In genomic region chr3:108603689-108604088, GRCh38 we compare ENCODE assay signal across 10 cellular contexts. TPM values are rescaled to one million over a fixed set of nuclear protein-coding genes. Genes with fewer than 3 reads are reported as not detected.
DNase-seq lines count a peak whose midpoint lies in the region; ATAC-seq and TF ChIP-seq lines count a peak whose summit lies in the region.
"Had no signal": no experiment of that assay in that cellular context is flagged by ENCODE, and none has a peak within 500 bp of the region (broad histone marks: within the 10 kb centered on the region; RNA-seq: fewer than 3 reads in every experiment).

No MANE protein-coding gene starts in this region.

- H2AFZ ChIP-seq in fibroblast of lung (ENCODE audit: low read length): peak overlapping the region; percentile 60

- no peaks in the 10 kb centered on the region for H3K27me3 Mint-ChIP-seq in activated T-cell treated with anti-CD3 and anti-CD28 coated beads, Interleukin-2, amount 50 U/mL, for 72 hours (ENCODE audit: low read depth)
- H3K27me3 Mint-ChIP-seq in T-helper 2 cell treated with Interferon-gamma antibody and Interleukin-4, amounts not matched to agents 5 μg/mL and 100 μg/mL, for 36 hours (ENCODE audit: low read depth): no peaks in the 10 kb centered on the region
- H3K27me3 Mint-ChIP-seq in stimulated activated naive CD8-positive, alpha-beta T cell treated with anti-CD3 and anti-CD28 coated beads, Interleukin-15, amount 100 ng/mL, for 72 hours: no peaks in the 10 kb centered on the region

- no peaks in the 10 kb centered on the region for H4K20me1 ChIP-seq in fibroblast of lung (ENCODE audit: control insufficient read depth, extremely low read depth, insufficient read depth, low read length)

- H3K9me3 Mint-ChIP-seq in activated T-cell treated with anti-CD3 and anti-CD28 coated beads, Interleukin-2, amount 50 U/mL, for 72 hours: no peaks in the 10 kb centered on the region
- peaks cover 7% of the 10 kb centered on the region for H3K9me3 Mint-ChIP-seq in T-helper 2 cell treated with Interferon-gamma antibody and Interleukin-4, amounts not matched to agents 5 μg/mL and 100 μg/mL, for 36 hours
- H3K9me3 Mint-ChIP-seq in stimulated activated naive CD8-positive, alpha-beta T cell treated with anti-CD3 and anti-CD28 coated beads, Interleukin-15, amount 100 ng/mL, for 72 hours: peaks cover 0 to 5% of the 10 kb centered on the region in 2 donors

- no peak for DNase-seq in activated T-cell treated with anti-CD3 and anti-CD28 coated beads, Interleukin-2, amount 50 U/mL, for 72 hours
- DNase-seq in activated T-cell treated with anti-CD3 and anti-CD28 coated beads for 4 hours: no peak
- DNase-seq in T-helper 2 cell treated with Interferon-gamma antibody and Interleukin-4, amounts not matched to agents 5 μg/mL and 100 μg/mL, for 36 hours (ENCODE audit: low spot score): no peak
- peak in 1 of 2 donors; percentile 39 for DNase-seq in fibroblast of lung (ENCODE audit: low read depth in 2 of 2)
- no peak for DNase-seq in stimulated activated naive CD8-positive, alpha-beta T cell treated with anti-CD3 and anti-CD28 coated beads, Interleukin-15, amount 100 ng/mL, for 72 hours
- DNase-seq in mesenteric fat pad (ENCODE audit: low spot score): no peak
- DNase-seq in NOMO-1 treated with DMSO at 0.1 percent for 48 hours (lab: John Stamatoyannopoulos, UW; ENCODE audit: unreplicated experiment): no peak
- DNase-seq in DMS79 treated with DMSO at 0.1 percent for 48 hours (lab: John Stamatoyannopoulos, UW): no peak
- DNase-seq: adrenal gland, left ventricle myocardium superior had no signal

- H3K4me1 Mint-ChIP-seq in activated T-cell treated with anti-CD3 and anti-CD28 coated beads, Interleukin-2, amount 50 U/mL, for 72 hours (ENCODE audit: low read depth): peaks cover 50% of the 10 kb centered on the region
- H3K4me1 Mint-ChIP-seq in T-helper 2 cell treated with Interferon-gamma antibody and Interleukin-4, amounts not matched to agents 5 μg/mL and 100 μg/mL, for 36 hours (ENCODE audit: low read depth): peaks cover 49% of the 10 kb centered on the region
- peaks cover 57% of the 10 kb centered on the region for H3K4me1 Mint-ChIP-seq in stimulated activated naive CD8-positive, alpha-beta T cell treated with anti-CD3 and anti-CD28 coated beads, Interleukin-15, amount 100 ng/mL, for 72 hours

- H3K4me1 ChIP-seq in fibroblast of lung (ENCODE audit: control insufficient read depth, extremely low read depth, insufficient read depth, low read length): peaks cover 3% of the 10 kb centered on the region
- H3K4me1 ChIP-seq: adrenal gland had no signal

- no peak overlapping the region for H3K4me3 ChIP-seq in fibroblast of lung (replicated peaks in 1 of 4; ENCODE audit: control extremely low read depth in 1 of 4, insufficient read depth in 1 of 4, low read depth in 3 of 4, low read length in 4 of 4)
- H3K4me3 ChIP-seq: adrenal gland had no signal

- peak; percentile 21 to 33 for ATAC-seq in activated T-cell treated with anti-CD3 and anti-CD28 coated beads, Interleukin-2, amount 50 U/mL, for 72 hours (replicated peaks in 1 of 2)
- peak; percentile 74 for ATAC-seq in stimulated activated naive CD8-positive, alpha-beta T cell treated with anti-CD3 and anti-CD28 coated beads, Interleukin-15, amount 100 ng/mL, for 72 hours
- ATAC-seq: left ventricle myocardium superior had no signal

- peak overlapping the region; percentile 51 for H3K4me2 ChIP-seq in fibroblast of lung (ENCODE audit: extremely low read depth, insufficient read depth, low read length)

- no peaks in the 10 kb centered on the region for H3K79me2 ChIP-seq in fibroblast of lung (ENCODE audit: control insufficient read depth, insufficient read depth, low read length)

- H3K27me3 ChIP-seq in fibroblast of lung (ENCODE audit: control insufficient read depth, insufficient read depth, low read length): no peaks in the 10 kb centered on the region
- H3K27me3 ChIP-seq: adrenal gland had no signal

- no peak overlapping the region for H3K27ac ChIP-seq in fibroblast of lung (ENCODE audit: insufficient read depth, low read length)

- no peak overlapping the region for H3K9ac ChIP-seq in fibroblast of lung (ENCODE audit: insufficient read depth, low read length)

- H3K36me3 Mint-ChIP-seq in activated T-cell treated with anti-CD3 and anti-CD28 coated beads, Interleukin-2, amount 50 U/mL, for 72 hours (ENCODE audit: insufficient read depth in 2 of 2): peaks cover 2 to 5% of the 10 kb centered on the region in 2 donors
- H3K36me3 Mint-ChIP-seq in T-helper 2 cell treated with Interferon-gamma antibody and Interleukin-4, amounts not matched to agents 5 μg/mL and 100 μg/mL, for 36 hours (ENCODE audit: low read depth): peaks cover 24% of the 10 kb centered on the region

- peak overlapping the region; percentile 30 to 74 for H3K4me3 Mint-ChIP-seq in activated T-cell treated with anti-CD3 and anti-CD28 coated beads, Interleukin-2, amount 50 U/mL, for 72 hours
- H3K4me3 Mint-ChIP-seq in T-helper 2 cell treated with Interferon-gamma antibody and Interleukin-4, amounts not matched to agents 5 μg/mL and 100 μg/mL, for 36 hours: peak overlapping the region; percentile 66
- peak overlapping the region; percentile 47 to 63 for H3K4me3 Mint-ChIP-seq in stimulated activated naive CD8-positive, alpha-beta T cell treated with anti-CD3 and anti-CD28 coated beads, Interleukin-15, amount 100 ng/mL, for 72 hours

- no peak for TF ChIP-seq CTCF in fibroblast of lung (conservative IDR thresholded peaks at IDR 0.05 in 1 of 2, IDR thresholded peaks at IDR 0.05 in 1 of 2; ENCODE audit: low read depth in 1 of 2, low read length in 2 of 2)

- no peaks in the 10 kb centered on the region for H3K9me3 ChIP-seq in fibroblast of lung (ENCODE audit: control insufficient read depth, insufficient read depth, low read depth, low read length)
- H3K9me3 ChIP-seq: adrenal gland had no signal

- H3K27ac Mint-ChIP-seq in activated T-cell treated with anti-CD3 and anti-CD28 coated beads, Interleukin-2, amount 50 U/mL, for 72 hours: peak overlapping the region; percentile 75
- peak overlapping the region; percentile 22 for H3K27ac Mint-ChIP-seq in T-helper 2 cell treated with Interferon-gamma antibody and Interleukin-4, amounts not matched to agents 5 μg/mL and 100 μg/mL, for 36 hours
- H3K27ac Mint-ChIP-seq in stimulated activated naive CD8-positive, alpha-beta T cell treated with anti-CD3 and anti-CD28 coated beads, Interleukin-15, amount 100 ng/mL, for 72 hours: peak overlapping the region; percentile 48 to 77

- H3K36me3 ChIP-seq in fibroblast of lung (ENCODE audit: control insufficient read depth, insufficient read depth, low read length): no peaks in the 10 kb centered on the region
- H3K36me3 ChIP-seq: adrenal gland had no signal

RNA-seq across cellular contexts. Expression of gene DZIP3, which starts 14.2 kb away (rescaled TPM):
- 10 to 100 TPM; 21.2 to 25.2 TPM for total RNA-seq in activated T-cell treated with anti-CD3 and anti-CD28 coated beads, Interleukin-2, amount 50 U/mL, for 72 hours
- 19.3 and 26.4 TPM in 2 replicates for total RNA-seq in fibroblast of lung
- 10.2 and 11.0 TPM in 2 replicates for polyA plus RNA-seq in fibroblast of lung
- 6.9 and 7.1 TPM in 2 replicates for polyA plus RNA-seq in fibroblast of lung (2012)
- 0.82 and 1.1 TPM in 2 replicates for polyA minus RNA-seq in fibroblast of lung (ENCODE audit: low replicate concordance)
- total RNA-seq in mesenteric fat pad: 8.4 TPM

RNA-seq across cellular contexts. Expression of gene CIP2A, which starts 14.5 kb away (rescaled TPM):
- total RNA-seq in activated T-cell treated with anti-CD3 and anti-CD28 coated beads, Interleukin-2, amount 50 U/mL, for 72 hours: 10 to 100 TPM; 32.5 to 42.1 TPM
- total RNA-seq in fibroblast of lung (5.4 and 10.1 TPM in 2 replicates), mesenteric fat pad (2.1 TPM)
- polyA plus RNA-seq in fibroblast of lung: 7.9 and 20.2 TPM in 2 replicates
- polyA plus RNA-seq in fibroblast of lung (2012): 5.5 and 14.6 TPM in 2 replicates
- 5.1 and 17.2 TPM in 2 replicates for polyA minus RNA-seq in fibroblast of lung (ENCODE audit: low replicate concordance)

Comparison
In these comparisons a context has a peak if more than half of its experiments do, and no peak if none do; other contexts are left out.
1. H3K27ac Mint-ChIP-seq: peak in every context shown above with its lines; median percentile 75 in activated T-cell treated with anti-CD3 and anti-CD28 coated beads, Interleukin-2, amount 50 U/mL, for 72 hours; 62 in stimulated activated naive CD8-positive, alpha-beta T cell treated with anti-CD3 and anti-CD28 coated beads, Interleukin-15, amount 100 ng/mL, for 72 hours; 22 in T-helper 2 cell treated with Interferon-gamma antibody and Interleukin-4, amounts not matched to agents 5 μg/mL and 100 μg/mL, for 36 hours.